Comparison of ENCODE assay signal across 10 cellular contexts in the genomic region with DNA sequence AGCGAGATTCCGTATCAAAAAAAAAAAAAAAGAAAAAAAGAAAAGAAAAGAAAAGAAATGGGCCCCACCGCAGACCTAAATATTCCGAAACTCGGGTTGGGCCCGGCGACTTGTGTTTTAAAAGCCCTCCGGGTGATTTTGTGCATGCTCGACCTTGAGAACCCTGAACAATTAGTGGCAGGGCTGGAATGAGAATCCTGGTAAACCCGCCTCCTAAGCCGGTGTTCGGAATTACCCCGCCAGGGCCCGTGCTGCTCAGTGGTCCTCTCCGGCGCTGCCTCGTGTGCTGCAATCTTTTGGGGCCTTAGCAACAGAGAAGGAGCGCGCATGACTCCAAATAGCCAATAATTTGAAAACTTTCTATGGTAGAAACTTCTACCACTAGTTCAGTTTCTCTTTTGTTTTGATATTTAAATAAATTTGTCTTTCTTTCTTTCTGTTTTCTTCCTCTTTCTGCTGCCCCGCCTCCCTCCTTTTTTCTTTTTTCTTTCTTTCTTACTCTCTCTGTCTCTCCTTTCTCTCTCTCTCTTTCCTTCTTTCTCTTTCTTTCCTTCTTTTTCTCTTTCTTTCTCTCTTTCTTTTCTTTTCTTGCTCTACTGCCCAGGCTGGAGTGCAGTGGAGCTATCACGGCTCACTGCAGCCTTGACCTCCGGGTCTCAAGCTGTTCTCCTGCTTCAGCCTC. TPM values are rescaled to one million over a fixed set of nuclear protein-coding genes. Genes with fewer than 3 reads are reported as not detected.
A peak's percentile ranks its signal among the peaks of the same experiment; 100 is the strongest.
DNase-seq lines count a peak whose midpoint lies in the region; ATAC-seq and TF ChIP-seq lines count a peak whose summit lies in the region.
"Had no signal": no experiment of that assay in that cellular context is flagged by ENCODE, and none has a peak within 500 bp of the region (broad histone marks: within the 10 kb centered on the region; RNA-seq: fewer than 3 reads in every experiment).

No MANE protein-coding gene starts in this region.

- peak overlapping the region; percentile 96 for H3K4me2 ChIP-seq in HCT116 (ENCODE audit: low read length)

- POLR2A ChIA-PET in GM10248 (lab: Yijun Ruan, JAX): interaction anchor here (0.6 kb wide), 1 partner anchor 162 kb away, joined by 3 read pairs; no protein-coding TSS in a partner anchor
- POLR2A ChIA-PET in HCT116 (lab: Charles Lee): no interaction called here
- POLR2A ChIA-PET in activated CD4-positive, alpha-beta memory T cell treated with anti-CD3 and anti-CD28 coated beads for 36 hours (lab: Charles Lee): no interaction called here
- POLR2A ChIA-PET in RWPE1 (lab: Yijun Ruan, JAX; ENCODE audit: low non-redundant PET): no interaction called here

- RAD21 ChIA-PET in HCT116 (lab: Charles Lee; ENCODE audit: low non-redundant PET in 1 of 2, low total read pairs in 2 of 2, uncharacterized antibody in 2 of 2, unreplicated experiment in 2 of 2): no interaction called here

- H3K27me3 Mint-ChIP-seq in activated CD4-positive, alpha-beta memory T cell treated with anti-CD3 and anti-CD28 coated beads for 36 hours: no peaks in the 10 kb centered on the region

- ATAC-seq in HCT116: peak; percentile 31; the same call in 1 of the 2 replicates

- TF ChIP-seq POLR2A in HCT116 (IDR thresholded peaks at IDR 0.05; ENCODE audit: borderline replicate concordance, extremely low read depth, insufficient read depth, insufficient read length): no peak

- no peaks in the 10 kb centered on the region for H3K36me3 Mint-ChIP-seq in activated CD4-positive, alpha-beta memory T cell treated with anti-CD3 and anti-CD28 coated beads for 36 hours

- no peaks in the 10 kb centered on the region for H4K20me1 ChIP-seq in HCT116 (ENCODE audit: insufficient read depth)

- H3K4me1 ChIP-seq in HCT116 (ENCODE audit: control insufficient read depth in 1 of 2, insufficient read depth in 2 of 2, low read length in 2 of 2): peaks cover 5 to 20% of the 10 kb centered on the region in 2 experiments; a peak in 2 of 4 replicates

- H3K27ac ChIP-seq in HCT116 (ENCODE audit: low read depth, low read length) (no peak overlapping the region), RWPE1 (no peak overlapping the region)

- peak overlapping the region; percentile 77 for H3K9ac ChIP-seq in HCT116 (ENCODE audit: low read length)

- H3K9me3 Mint-ChIP-seq in activated CD4-positive, alpha-beta memory T cell treated with anti-CD3 and anti-CD28 coated beads for 36 hours: no peaks in the 10 kb centered on the region

- H3K4me1 Mint-ChIP-seq in activated CD4-positive, alpha-beta memory T cell treated with anti-CD3 and anti-CD28 coated beads for 36 hours (ENCODE audit: low read depth): peaks cover 65% of the 10 kb centered on the region

- no peaks in the 10 kb centered on the region for H3K79me2 ChIP-seq in HCT116 (ENCODE audit: insufficient read depth, low read length)

- TF ChIP-seq CTCF in GM10248 (IDR thresholded peaks at IDR 0.05; ENCODE audit: control extremely low read depth, extremely low read depth, low read depth, missing control alignments): no peak
- TF ChIP-seq CTCF in HCT116 (IDR thresholded peaks at IDR 0.05 in 2 of 3, conservative IDR thresholded peaks at IDR 0.05 in 1 of 3; ENCODE audit: borderline replicate concordance in 1 of 3, insufficient read depth in 1 of 3, low read depth in 2 of 3, low read length in 2 of 3): no peak
- no peak for TF ChIP-seq CTCF in fibroblast of villous mesenchyme (IDR thresholded peaks at IDR 0.05; ENCODE audit: insufficient read depth, low read depth, low read length)
- TF ChIP-seq CTCF in RWPE1 (conservative IDR thresholded peaks at IDR 0.05; ENCODE audit: low read depth): no peak

- DNase-seq in GM10248 (ENCODE audit: extremely low spot score) (peak; percentile 69), HCT116 (ENCODE audit: low read depth, low spot score) (no peak), fibroblast of villous mesenchyme (ENCODE audit: low read depth) (no peak), RWPE1 (ENCODE audit: low spot score) (no peak), HPDE6-E6E7 (ENCODE audit: extremely low spot score) (no peak), glomerular visceral epithelial cell (ENCODE audit: extremely low spot score) (no peak)
- DNase-seq in activated CD4-positive, alpha-beta memory T cell treated with anti-CD3 and anti-CD28 coated beads for 36 hours: peak; percentile 31
- DNase-seq in stimulated activated CD8-positive, alpha-beta memory T cell treated with anti-CD3 and anti-CD28 coated beads, Interleukin-4, amount 100 ng/mL, for 24 hours (ENCODE audit: low read depth): peak; percentile 15

- intact Hi-C loops in HCT116 (cut with micrococcal nuclease): no loop called here
- intact Hi-C loops in activated CD4-positive, alpha-beta memory T cell treated with anti-CD3 and anti-CD28 coated beads for 36 hours (cut with micrococcal nuclease): loop anchor here (10.0 kb wide), 2 partner anchors 432 to 582 kb away; no protein-coding TSS in a partner anchor

- H2AFZ ChIP-seq in HCT116 (ENCODE audit: low read depth, low read length, poor library complexity, severe bottlenecking): peak overlapping the region; percentile 11

- TSS peak; percentile 65 for BruUV-seq in HCT116 (replicated peaks; lab: Mats Ljungman, UMichigan)

- H3K27me3 ChIP-seq in HCT116 (ENCODE audit: insufficient read depth, low read length): no peaks in the 10 kb centered on the region
- H3K27me3 ChIP-seq: SJSA1 had no signal

- H3K4me3 ChIP-seq in HCT116 (replicated peaks in 1 of 2; ENCODE audit: low read depth in 1 of 2, low read length in 2 of 2) (peak overlapping the region; percentile 68 to 89), fibroblast of villous mesenchyme (ENCODE audit: low read depth, low read length) (peak overlapping the region; percentile 18)

- H3K9me2 ChIP-seq in HCT116 (ENCODE audit: insufficient read depth): no peaks in the 10 kb centered on the region

- peak overlapping the region; percentile 66 for H3K4me3 Mint-ChIP-seq in activated CD4-positive, alpha-beta memory T cell treated with anti-CD3 and anti-CD28 coated beads for 36 hours

- no peaks in the 10 kb centered on the region for H3K36me3 ChIP-seq in HCT116 (ENCODE audit: control insufficient read depth in 1 of 2, insufficient read depth in 2 of 2, low read length in 2 of 2)

- no peaks in the 10 kb centered on the region for H3K9me3 ChIP-seq in HCT116 (ENCODE audit: control insufficient read depth in 1 of 2, insufficient read depth in 1 of 2, low read depth in 1 of 2, low read length in 2 of 2)

- no peak for TF ChIP-seq RAD21 in HCT116 (IDR thresholded peaks at IDR 0.05; ENCODE audit: low read depth)

- CTCF ChIA-PET in GM10248 (lab: Yijun Ruan, JAX): interaction anchor here (0.7 to 1.9 kb wide), 4 partner anchors 21 to 139 kb away, joined by 3 to 6 read pairs (median 3); no protein-coding TSS in a partner anchor
- CTCF ChIA-PET in HCT116 (lab: Charles Lee): interaction anchor here (0.6 kb wide), 1 partner anchor 921 kb away, joined by 3 read pairs; no protein-coding TSS in a partner anchor
- CTCF ChIA-PET in activated CD4-positive, alpha-beta memory T cell treated with anti-CD3 and anti-CD28 coated beads for 36 hours (lab: Charles Lee): interaction anchor here (3.2 kb wide), 1 partner anchor 23 kb away, joined by 12 read pairs; no protein-coding TSS in a partner anchor
- CTCF ChIA-PET in RWPE1 (lab: Yijun Ruan, JAX): no interaction called here

- H3K27ac Mint-ChIP-seq in activated CD4-positive, alpha-beta memory T cell treated with anti-CD3 and anti-CD28 coated beads for 36 hours: peak overlapping the region; percentile 47

TF ChIP-seq in HCT116, 20 proteins besides CTCF, POLR2A, EP300 and RAD21:
- no peak for TF ChIP-seq TCF7L2 (IDR thresholded peaks at IDR 0.05; ENCODE audit: borderline replicate concordance, extremely low read depth, insufficient read depth, insufficient read length)
- TF ChIP-seq, protein P1, sequence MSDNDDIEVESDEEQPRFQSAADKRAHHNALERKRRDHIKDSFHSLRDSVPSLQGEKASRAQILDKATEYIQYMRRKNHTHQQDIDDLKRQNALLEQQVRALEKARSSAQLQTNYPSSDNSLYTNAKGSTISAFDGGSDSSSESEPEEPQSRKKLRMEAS (IDR thresholded peaks at IDR 0.05): peak; percentile 20; the same call in 1 of the 2 replicates
TF ChIP-seq in HCT116: peak in this region for 1.

RNA-seq across cellular contexts. Expression of gene GALNT6, which starts 1.5 kb away (rescaled TPM):
- total RNA-seq in HCT116 (2021; ENCODE audit: unreplicated experiment) (16.4 TPM), fibroblast of villous mesenchyme (32.2 and 66.9 TPM in 2 replicates)
- 8.8 and 11.0 TPM in 2 replicates for polyA plus RNA-seq in HCT116 (2012)
- total RNA-seq in activated CD4-positive, alpha-beta memory T cell treated with anti-CD3 and anti-CD28 coated beads for 36 hours: 10 to 100 TPM; 13.1 to 15.8 TPM

RNA-seq across cellular contexts. Expression of gene SLC4A8, which starts 31.9 kb away (rescaled TPM):
- total RNA-seq in HCT116 (2021; ENCODE audit: unreplicated experiment): 1.4 TPM
- polyA plus RNA-seq in HCT116 (2012): 0.40 and 0.75 TPM in 2 replicates
- 1 to 10 TPM; 1.8 to 3.7 TPM for total RNA-seq in activated CD4-positive, alpha-beta memory T cell treated with anti-CD3 and anti-CD28 coated beads for 36 hours
- total RNA-seq in fibroblast of villous mesenchyme: 6.9 and 9.0 TPM in 2 replicates

RNA-seq across cellular contexts. Expression of gene CELA1, which starts 46.2 kb away (rescaled TPM):
- not detected for total RNA-seq in HCT116 (2021; ENCODE audit: unreplicated experiment)
- not detected in 2 replicates for polyA plus RNA-seq in HCT116 (2012)
- total RNA-seq in activated CD4-positive, alpha-beta memory T cell treated with anti-CD3 and anti-CD28 coated beads for 36 hours: under 1 TPM in 1 of 2 experiments, not detected in 1; 0.24 TPM
- total RNA-seq in fibroblast of villous mesenchyme: not detected in 2 replicates
- total RNA-seq: myocyte had no signal

Comparison
In these comparisons a context has a peak if more than half of its experiments do, and no peak if none do; other contexts are left out.
1. DNase-seq: peak in GM10248 (single experiment), activated CD4-positive, alpha-beta memory T cell treated with anti-CD3 and anti-CD28 coated beads for 36 hours (single experiment) and stimulated activated CD8-positive, alpha-beta memory T cell treated with anti-CD3 and anti-CD28 coated beads, Interleukin-4, amount 100 ng/mL, for 24 hours (single experiment); none in HCT116 (single experiment), fibroblast of villous mesenchyme (single experiment), RWPE1 (single experiment), HPDE6-E6E7 (single experiment) and glomerular visceral epithelial cell (single experiment).